8 cellular contexts compared by ENCODE assay signal in genomic region chr3:101725890-101726275, GRCh38. TPM values are rescaled to one million over a fixed set of nuclear protein-coding genes. Genes with fewer than 3 reads are reported as not detected.
DNase-seq lines count a peak whose midpoint lies in the region; ATAC-seq and TF ChIP-seq lines count a peak whose summit lies in the region.

No MANE protein-coding gene starts in this region.

- peaks cover 7% of the 10 kb centered on the region for H3K36me3 Mint-ChIP-seq in endothelial cell (ENCODE audit: low read depth, unreplicated experiment)

- peak overlapping the region; percentile 66 for H3K4me2 ChIP-seq in parathyroid adenoma (ENCODE audit: low read length)

- H3K27ac Mint-ChIP-seq in endothelial cell (ENCODE audit: unreplicated experiment): no peak overlapping the region

- H3K9ac ChIP-seq in ES-I3 (ENCODE audit: low read depth, low read length) (peak overlapping the region; percentile 83; the same call in 1 of the 2 replicates), parathyroid adenoma (no peak overlapping the region)

- H3K9me3 Mint-ChIP-seq in endothelial cell (ENCODE audit: unreplicated experiment): no peaks in the 10 kb centered on the region

- H3K36me3 ChIP-seq in ES-I3 (ENCODE audit: insufficient read depth, low read length) (no peaks in the 10 kb centered on the region; the same call in 1 of the 2 replicates), parathyroid adenoma (ENCODE audit: control insufficient read depth, insufficient read depth, low read length) (no peaks in the 10 kb centered on the region)

- TF ChIP-seq CTCF in endothelial cell (IDR thresholded peaks at IDR 0.05; ENCODE audit: unreplicated experiment) (no peak), parathyroid adenoma (IDR thresholded peaks at IDR 0.05) (no peak)

- no peaks in the 10 kb centered on the region for H3K27me3 Mint-ChIP-seq in endothelial cell (ENCODE audit: unreplicated experiment)

- peaks cover 15% of the 10 kb centered on the region for H3K4me1 Mint-ChIP-seq in endothelial cell (ENCODE audit: unreplicated experiment)

- H3K27ac ChIP-seq in parathyroid adenoma: no peak overlapping the region

- H3K4me1 ChIP-seq in ES-I3 (ENCODE audit: insufficient read depth, low read length) (peaks cover 8% of the 10 kb centered on the region; the same call in 1 of the 2 replicates), parathyroid adenoma (no peaks in the 10 kb centered on the region)

- peak overlapping the region; percentile 97 for H3K4me3 Mint-ChIP-seq in endothelial cell (ENCODE audit: unreplicated experiment)

- peaks cover 3% of the 10 kb centered on the region for H3K79me2 ChIP-seq in parathyroid adenoma

- no peak for TF ChIP-seq POLR2A in GM18505 (IDR thresholded peaks at IDR 0.05; ENCODE audit: borderline replicate concordance, extremely low read depth, insufficient read depth, insufficient read length)

- H3K4me3 ChIP-seq in parathyroid adenoma (ENCODE audit: low read depth, low read length): peak overlapping the region; percentile 98

- H2AFZ ChIP-seq in parathyroid adenoma: peak overlapping the region; percentile 87

- H3K27me3 ChIP-seq in parathyroid adenoma (ENCODE audit: control insufficient read depth, insufficient read depth, low read length): no peaks in the 10 kb centered on the region

- DNase-seq in OCI-M1 (lab: John Stamatoyannopoulos, UW): peak; percentile 57
- DNase-seq in endothelial cell (ENCODE audit: low spot score): no peak
- DNase-seq in AML-193 (lab: John Stamatoyannopoulos, UW): no peak
- no peak for DNase-seq in central memory CD4-positive, alpha-beta T cell
- no peak for DNase-seq in NCI-H2081 (lab: John Stamatoyannopoulos, UW)

- no peak for ATAC-seq in GM18505 (IDR thresholded peaks at IDR 0.05; ENCODE audit: unreplicated experiment)

- H3K9me3 ChIP-seq in ES-I3 (ENCODE audit: control insufficient read depth, insufficient read depth, low read length): no peaks in the 10 kb centered on the region
- H3K9me3 ChIP-seq in parathyroid adenoma (ENCODE audit: control insufficient read depth, low read length): no peaks in the 10 kb centered on the region

RNA-seq across cellular contexts. Expression of gene CEP97, which starts 1.5 kb away (rescaled TPM):
- total RNA-seq in endothelial cell (ENCODE audit: unreplicated experiment): 7.2 TPM

RNA-seq across cellular contexts. Expression of gene RPL24, which starts 39.4 kb away (rescaled TPM):
- 1,216 TPM for total RNA-seq in endothelial cell (ENCODE audit: unreplicated experiment)

RNA-seq across cellular contexts. Expression of gene ZBTB11, which starts 49.0 kb away (rescaled TPM):
- total RNA-seq in endothelial cell (ENCODE audit: unreplicated experiment): 13.0 TPM

RNA-seq across cellular contexts. Expression of gene NXPE3, which starts 53.1 kb away (rescaled TPM):
- 20.3 TPM for total RNA-seq in endothelial cell (ENCODE audit: unreplicated experiment)
